17 cellular contexts compared by ENCODE assay signal in the genomic region with DNA sequence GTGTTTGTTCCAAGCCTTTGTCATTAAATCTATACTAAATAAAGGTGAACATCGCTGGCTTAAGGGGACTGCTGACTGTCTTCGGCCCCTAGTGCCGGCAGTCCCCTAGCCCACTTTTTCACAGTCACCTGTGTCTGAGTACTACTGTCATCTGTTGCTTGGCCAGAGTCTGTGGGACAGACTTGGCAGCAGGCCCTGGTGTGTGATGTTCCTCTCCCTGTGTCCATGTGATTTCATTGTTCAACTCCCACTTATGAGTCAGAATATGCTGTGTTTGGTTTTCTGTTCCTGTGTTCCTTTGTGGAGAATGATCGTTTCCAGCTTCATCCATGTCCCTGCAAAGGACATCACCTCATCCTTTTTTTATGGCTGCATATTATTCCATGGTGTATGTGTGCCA.
DNase-seq lines count a peak whose midpoint lies in the region; ATAC-seq and TF ChIP-seq lines count a peak whose summit lies in the region.
"Had no signal": no experiment of that assay in that cellular context is flagged by ENCODE, and none has a peak within 500 bp of the region (broad histone marks: within the 10 kb centered on the region; RNA-seq: fewer than 3 reads in every experiment).

No MANE protein-coding gene starts in this region.

- DNase-seq in GM23248 (peak; percentile 8), PC-3 (peak; percentile 75), endodermal cell (no peak), lung microvascular endothelial cell (ENCODE audit: low read depth in 2 of 2) (peak; percentile 29 to 44)
- DNase-seq in activated T-cell treated with anti-CD3 and anti-CD28 coated beads, Interleukin-2, amount 50 U/mL, for 4 hours = no peak
- DNase-seq in T-helper 2 cell treated with Interferon-gamma antibody and Interleukin-4, amounts not matched to agents 5 μg/mL and 100 μg/mL, for 36 hours (ENCODE audit: low spot score) = no peak
- DNase-seq: DMS153; H7; NCI-H1417 treated with DMSO at 0.1 percent for 48 hours; NCI-H1930; NCI-H446; NCI-H69; NK-92 treated with Interleukin-12 subunit alpha and Interleukin-12 subunit beta, amount 100 ng/mL, for 24 hours; OCI-M1 had no signal

- CTCF ChIA-PET in PC-3 (lab: Charles Lee) = no interaction called here

- TF ChIP-seq CTCF in PC-3 (conservative IDR thresholded peaks at IDR 0.05; ENCODE audit: low read depth, low read length) (no peak), endodermal cell (conservative IDR thresholded peaks at IDR 0.05) (no peak)

- peaks cover 17% of the 10 kb centered on the region for H3K27me3 Mint-ChIP-seq in endodermal cell (ENCODE audit: insufficient read depth)
- peaks cover 3% of the 10 kb centered on the region for H3K27me3 Mint-ChIP-seq in activated T-cell treated with anti-CD3 and anti-CD28 coated beads, Interleukin-2, amount 50 U/mL, for 4 hours (ENCODE audit: low read depth)
- H3K27me3 Mint-ChIP-seq in T-helper 2 cell treated with Interferon-gamma antibody and Interleukin-4, amounts not matched to agents 5 μg/mL and 100 μg/mL, for 36 hours (ENCODE audit: low read depth) = no peaks in the 10 kb centered on the region

- H2AFZ ChIP-seq in GM23248 (no peak overlapping the region), PC-3 (ENCODE audit: low read length) (no peak overlapping the region)

- H3K9me2 ChIP-seq in GM23248 (ENCODE audit: insufficient read depth) = no peaks in the 10 kb centered on the region
- H3K9me2 ChIP-seq in PC-3 (replicated peaks; ENCODE audit: low read length) = no peaks in the 10 kb centered on the region

- intact Hi-C loops in PC-3 (cut with micrococcal nuclease) = no loop called here

- H3K9ac ChIP-seq in GM23248 = no peak overlapping the region
- no peak overlapping the region for H3K9ac ChIP-seq in PC-3 (ENCODE audit: low read length)
- H3K9ac ChIP-seq in endodermal cell (ENCODE audit: extremely low read depth, low read length, poor library complexity, severe bottlenecking) = no peak overlapping the region

- no TSS peak for BruUV-seq in PC-3 (replicated peaks; lab: Mats Ljungman, UMichigan)

- no peaks in the 10 kb centered on the region for H3K4me1 ChIP-seq in GM23248 (ENCODE audit: insufficient read depth)
- no peaks in the 10 kb centered on the region; the same call in 1 of the 2 replicates for H3K4me1 ChIP-seq in PC-3 (ENCODE audit: insufficient read depth, low read length)
- H3K4me1 ChIP-seq in endodermal cell (ENCODE audit: control insufficient read depth, insufficient read depth, low read length) = no peaks in the 10 kb centered on the region

- H3K27me3 ChIP-seq in GM23248 (replicated peaks; ENCODE audit: insufficient read depth) = no peaks in the 10 kb centered on the region
- H3K27me3 ChIP-seq in PC-3 (ENCODE audit: low read length) = no peaks in the 10 kb centered on the region
- H3K27me3 ChIP-seq in endodermal cell (ENCODE audit: control insufficient read depth, insufficient read depth, low read length, poor library complexity, severe bottlenecking) = no peaks in the 10 kb centered on the region

- H3K9me3 ChIP-seq in GM23248 (ENCODE audit: low read depth) (no peaks in the 10 kb centered on the region), PC-3 (ENCODE audit: low read length) (no peaks in the 10 kb centered on the region), endodermal cell (ENCODE audit: control insufficient read depth, low read length) (peaks cover 31% of the 10 kb centered on the region)

- H4K20me1 ChIP-seq in GM23248 (ENCODE audit: insufficient read depth) (no peaks in the 10 kb centered on the region), PC-3 (ENCODE audit: low read length) (no peaks in the 10 kb centered on the region)

- in situ Hi-C loops in GM23248 (cut with MboI) = no loop called here

- 83 to 86% methylated on average over 4 of the region's 4 CpGs for WGBS in GM23248 (ENCODE audit: low coverage in 1 of 2, low lambda C conversion rate in 2 of 2, missing lambda C conversion rate in 2 of 2), 2 experiments
- WGBS in endodermal cell (ENCODE audit: insufficient coverage in 1 of 2, insufficient read length in 1 of 2), 2 experiments = 84 to 85% methylated on average over 4 of the region's 4 CpGs

- no peak overlapping the region for H3K4me3 Mint-ChIP-seq in endodermal cell
- H3K4me3 Mint-ChIP-seq in activated T-cell treated with anti-CD3 and anti-CD28 coated beads, Interleukin-2, amount 50 U/mL, for 4 hours = no peak overlapping the region
- H3K4me3 Mint-ChIP-seq in T-helper 2 cell treated with Interferon-gamma antibody and Interleukin-4, amounts not matched to agents 5 μg/mL and 100 μg/mL, for 36 hours = no peak overlapping the region

- H3K4me3 ChIP-seq in GM23248 (no peak overlapping the region), PC-3 (ENCODE audit: low read length) (no peak overlapping the region), endodermal cell (ENCODE audit: low read length) (peak overlapping the region; percentile 53)
- H3K4me3 ChIP-seq: SK-N-MC had no signal

- peak; percentile 80 for ATAC-seq in PC-3
- no peak for ATAC-seq in activated T-cell treated with anti-CD3 and anti-CD28 coated beads, Interleukin-2, amount 50 U/mL, for 4 hours
- ATAC-seq in GM19328 (IDR thresholded peaks at IDR 0.05; ENCODE audit: unreplicated experiment) = no peak

- no peak overlapping the region for H3K4me2 ChIP-seq in GM23248 (ENCODE audit: unreplicated experiment)
- H3K4me2 ChIP-seq in PC-3 (ENCODE audit: low read length) = no peak overlapping the region

- no peaks in the 10 kb centered on the region for H3K4me1 Mint-ChIP-seq in endodermal cell
- no peaks in the 10 kb centered on the region for H3K4me1 Mint-ChIP-seq in activated T-cell treated with anti-CD3 and anti-CD28 coated beads, Interleukin-2, amount 50 U/mL, for 4 hours (ENCODE audit: low read depth)
- no peaks in the 10 kb centered on the region for H3K4me1 Mint-ChIP-seq in T-helper 2 cell treated with Interferon-gamma antibody and Interleukin-4, amounts not matched to agents 5 μg/mL and 100 μg/mL, for 36 hours (ENCODE audit: low read depth)

- POLR2A ChIA-PET in PC-3 (lab: Charles Lee; ENCODE audit: unreplicated experiment) = interaction anchor here (0.7 kb wide), 1 partner anchor 10 kb away, joined by 3 read pairs; no protein-coding TSS in a partner anchor

- H3K27ac ChIP-seq in GM23248 (no peak overlapping the region), PC-3 (ENCODE audit: low read length) (no peak overlapping the region), endodermal cell (ENCODE audit: low read depth, low read length) (no peak overlapping the region)
- H3K27ac ChIP-seq: C4-2B, SK-N-MC had no signal

- H3F3A ChIP-seq in GM23248 (ENCODE audit: insufficient read depth) (no peaks in the 10 kb centered on the region), PC-3 (ENCODE audit: low read length, unreplicated experiment) (no peaks in the 10 kb centered on the region)

- H3K36me3 ChIP-seq in GM23248 (ENCODE audit: low read depth) = no peaks in the 10 kb centered on the region
- no peaks in the 10 kb centered on the region for H3K36me3 ChIP-seq in PC-3 (ENCODE audit: low read depth, low read length)
- no peaks in the 10 kb centered on the region for H3K36me3 ChIP-seq in endodermal cell (ENCODE audit: control insufficient read depth, insufficient read depth, low read length)

- H3K79me2 ChIP-seq in GM23248 (ENCODE audit: insufficient read depth) = no peaks in the 10 kb centered on the region
- H3K79me2 ChIP-seq in PC-3 (ENCODE audit: low read length) = no peaks in the 10 kb centered on the region

- H3K9me3 Mint-ChIP-seq in endodermal cell = peaks cover 43% of the 10 kb centered on the region
- peaks cover 30% of the 10 kb centered on the region for H3K9me3 Mint-ChIP-seq in activated T-cell treated with anti-CD3 and anti-CD28 coated beads, Interleukin-2, amount 50 U/mL, for 4 hours
- H3K9me3 Mint-ChIP-seq in T-helper 2 cell treated with Interferon-gamma antibody and Interleukin-4, amounts not matched to agents 5 μg/mL and 100 μg/mL, for 36 hours = peaks cover 26% of the 10 kb centered on the region

- H3K27ac Mint-ChIP-seq in endodermal cell = no peak overlapping the region
- no peak overlapping the region for H3K27ac Mint-ChIP-seq in T-helper 2 cell treated with Interferon-gamma antibody and Interleukin-4, amounts not matched to agents 5 μg/mL and 100 μg/mL, for 36 hours

- H3K36me3 Mint-ChIP-seq in endodermal cell (ENCODE audit: low read depth) = no peaks in the 10 kb centered on the region
- no peaks in the 10 kb centered on the region for H3K36me3 Mint-ChIP-seq in activated T-cell treated with anti-CD3 and anti-CD28 coated beads, Interleukin-2, amount 50 U/mL, for 4 hours (ENCODE audit: insufficient read depth)
- no peaks in the 10 kb centered on the region for H3K36me3 Mint-ChIP-seq in T-helper 2 cell treated with Interferon-gamma antibody and Interleukin-4, amounts not matched to agents 5 μg/mL and 100 μg/mL, for 36 hours (ENCODE audit: low read depth)

Comparison
In these comparisons a context has a peak if more than half of its experiments do, and no peak if none do; other contexts are left out.
1. DNase-seq: peak in GM23248 (single experiment), PC-3 (single experiment) and lung microvascular endothelial cell (2 of 2); none in endodermal cell (single experiment), activated T-cell treated with anti-CD3 and anti-CD28 coated beads, Interleukin-2, amount 50 U/mL, for 4 hours (single experiment) and T-helper 2 cell treated with Interferon-gamma antibody and Interleukin-4, amounts not matched to agents 5 μg/mL and 100 μg/mL, for 36 hours (single experiment).